In the genomic region with DNA sequence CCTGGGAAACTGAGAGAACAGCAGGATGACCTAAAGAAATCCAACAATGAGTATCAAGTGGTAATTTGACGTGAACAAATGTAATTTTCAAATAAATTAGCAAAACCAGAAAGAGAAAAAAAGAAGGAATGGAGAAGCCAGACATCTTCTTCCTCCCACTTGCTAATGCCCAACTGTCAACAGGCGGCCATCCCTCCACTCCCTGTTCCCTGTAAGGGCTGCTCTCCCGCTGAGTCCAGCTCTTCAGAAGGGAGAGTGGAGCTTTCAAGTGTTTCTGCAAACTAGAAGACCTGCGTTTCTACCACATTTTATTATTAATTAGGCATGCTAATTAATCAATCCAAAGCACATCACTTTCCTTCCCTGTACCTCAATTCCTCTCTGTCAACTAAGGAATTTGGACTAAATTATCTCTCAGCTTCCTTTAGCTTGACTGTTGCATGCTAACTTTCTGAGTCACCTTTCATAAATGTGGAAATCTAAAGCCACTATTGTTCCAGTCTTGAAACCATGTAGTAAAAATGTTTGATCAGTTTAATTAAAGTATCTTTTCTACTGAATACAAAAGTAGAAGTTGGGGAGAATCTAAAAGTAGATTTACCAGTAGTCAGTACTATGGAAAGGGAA, we compare ENCODE assay signal across 18 cellular contexts. TPM values are rescaled to one million over a fixed set of nuclear protein-coding genes. Genes with fewer than 3 reads are reported as not detected.
DNase-seq lines count a peak whose midpoint lies in the region; ATAC-seq, FAIRE-seq and TF ChIP-seq lines count a peak whose summit lies in the region.
"Had no signal": no experiment of that assay in that cellular context is flagged by ENCODE, and none has a peak within 500 bp of the region (broad histone marks: within the 10 kb centered on the region; RNA-seq: fewer than 3 reads in every experiment).

No MANE protein-coding gene starts in this region.

- H3K9me3 Mint-ChIP-seq in stimulated activated effector memory CD8-positive, alpha-beta T cell treated with anti-CD3 and anti-CD28 coated beads, Interleukin-12 subunit alpha, Interleukin-12 subunit beta, amount 100 ng/mL, for 72 hours, result no peaks in the 10 kb centered on the region

- POLR2A ChIA-PET in RWPE1 (lab: Yijun Ruan, JAX; ENCODE audit: low non-redundant PET), result no interaction called here

- H3K27ac ChIP-seq in RWPE1, result no peak overlapping the region
- H3K27ac ChIP-seq: suprapubic skin had no signal

- H3K27ac Mint-ChIP-seq in stimulated activated effector memory CD8-positive, alpha-beta T cell treated with anti-CD3 and anti-CD28 coated beads, Interleukin-12 subunit alpha, Interleukin-12 subunit beta, amount 100 ng/mL, for 72 hours, result no peak overlapping the region

- peak; percentile 3 for DNase-seq in NCI-H2227 (lab: John Stamatoyannopoulos, UW; ENCODE audit: unreplicated experiment)
- no peak for DNase-seq in NCI-H2227 treated with DMSO at 0.1 percent for 48 hours (lab: John Stamatoyannopoulos, UW)
- DNase-seq in RWPE1 (ENCODE audit: low spot score), result peak; percentile 19
- peak; percentile 44 for DNase-seq in fibroblast of peridontal ligament (ENCODE audit: extremely low read depth)
- peak; percentile 12 for DNase-seq in urothelium cell line (ENCODE audit: low spot score)
- no peak for DNase-seq in frontal cortex (ENCODE audit: low spot score in 2 of 2)
- DNase-seq in stimulated activated effector memory CD8-positive, alpha-beta T cell treated with anti-CD3 and anti-CD28 coated beads, Interleukin-12 subunit alpha, Interleukin-12 subunit beta, amount 100 ng/mL, for 72 hours (ENCODE audit: low spot score in 2 of 2), result no peak
- DNase-seq: 8988T, activated gamma-delta T cell treated with Interleukin-2 at 50 U/mL for 16 hours, DMS 273 treated with DMSO at 0.1 percent for 48 hours, KBM-7, NCI-H1930, SIG-M5 had no signal

- no peaks in the 10 kb centered on the region for H3K36me3 Mint-ChIP-seq in stimulated activated effector memory CD8-positive, alpha-beta T cell treated with anti-CD3 and anti-CD28 coated beads, Interleukin-12 subunit alpha, Interleukin-12 subunit beta, amount 100 ng/mL, for 72 hours

- FAIRE-seq in urothelium cell line (lab: Jason Lieb, UNC) (no peak), frontal cortex (lab: Jason Lieb, UNC) (no peak)

- no peak for TF ChIP-seq CTCF in RWPE1 (conservative IDR thresholded peaks at IDR 0.05; ENCODE audit: low read depth)

- CTCF ChIA-PET in RWPE1 (lab: Yijun Ruan, JAX), result no interaction called here

- ATAC-seq in GM18870 (IDR thresholded peaks at IDR 0.05; ENCODE audit: unreplicated experiment), result no peak
- ATAC-seq in stimulated activated effector memory CD8-positive, alpha-beta T cell treated with anti-CD3 and anti-CD28 coated beads, Interleukin-12 subunit alpha, Interleukin-12 subunit beta, amount 100 ng/mL, for 72 hours, result no peak

- no peaks in the 10 kb centered on the region for H3K4me1 Mint-ChIP-seq in stimulated activated effector memory CD8-positive, alpha-beta T cell treated with anti-CD3 and anti-CD28 coated beads, Interleukin-12 subunit alpha, Interleukin-12 subunit beta, amount 100 ng/mL, for 72 hours

- no peak overlapping the region for H3K4me3 Mint-ChIP-seq in stimulated activated effector memory CD8-positive, alpha-beta T cell treated with anti-CD3 and anti-CD28 coated beads, Interleukin-12 subunit alpha, Interleukin-12 subunit beta, amount 100 ng/mL, for 72 hours

RNA-seq across cellular contexts. Expression of gene CUL1, which starts 48.4 kb away (rescaled TPM):
- 62.8 TPM for total RNA-seq in frontal cortex

RNA-seq across cellular contexts. Expression of gene C7orf33, which starts 59.8 kb away (rescaled TPM):
- total RNA-seq in frontal cortex, result not detected
- total RNA-seq: activated CD8-positive, alpha-beta memory T cell treated with anti-CD3 and anti-CD28 coated beads for 36 hours; mesenteric fat pad; omental fat pad; suprapubic skin had no signal

Comparison
In these comparisons a context has a peak if more than half of its experiments do, and no peak if none do; other contexts are left out.
1. DNase-seq: peak in NCI-H2227 (single experiment), RWPE1 (single experiment), fibroblast of peridontal ligament (single experiment) and urothelium cell line (single experiment); none in NCI-H2227 treated with DMSO at 0.1 percent for 48 hours (single experiment), frontal cortex (0 of 2) and stimulated activated effector memory CD8-positive, alpha-beta T cell treated with anti-CD3 and anti-CD28 coated beads, Interleukin-12 subunit alpha, Interleukin-12 subunit beta, amount 100 ng/mL, for 72 hours (0 of 2).